Comparison of ENCODE assay signal across 8 cellular contexts in the genomic region with DNA sequence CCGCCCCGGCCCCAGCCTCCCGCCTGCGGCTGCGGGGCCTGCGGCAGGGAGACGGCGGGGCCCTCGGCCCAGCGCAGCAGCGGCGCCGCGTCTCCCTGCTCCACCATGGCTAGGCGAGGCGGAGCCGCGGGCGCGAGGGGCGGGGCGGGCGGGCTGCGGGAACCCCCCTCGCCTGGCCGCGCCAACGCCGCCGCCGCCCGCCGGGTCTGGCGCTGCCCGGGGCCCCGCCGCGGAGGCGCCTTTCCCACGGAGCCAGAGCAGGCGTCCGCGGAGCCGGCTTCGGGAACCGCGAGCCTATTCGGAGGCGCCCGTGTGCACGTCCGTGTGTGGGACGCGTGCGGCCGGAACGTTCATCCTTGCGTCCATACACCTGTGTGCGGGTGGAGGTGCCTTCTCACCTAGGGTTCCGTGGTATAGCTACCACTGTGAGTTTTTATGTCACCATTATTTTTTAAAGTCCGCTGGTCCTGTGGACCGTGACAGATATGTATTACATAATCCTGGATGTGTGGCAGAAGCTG.
A peak's percentile ranks its signal among the peaks of the same experiment; 100 is the strongest.
DNase-seq lines count a peak whose midpoint lies in the region; ATAC-seq and TF ChIP-seq lines count a peak whose summit lies in the region.

DENND11 (minus strand) TSS at position 120 of the 521 bp plus-strand sequence; CDS start at position 107, 13 bp downstream.

- peaks cover 14 to 17% of the 10 kb centered on the region in 2 donors for H3K4me1 ChIP-seq in muscle layer of duodenum (ENCODE audit: control insufficient read depth in 1 of 2, insufficient read depth in 2 of 2, low read length in 2 of 2)

- no peaks in the 10 kb centered on the region for H3K9me3 ChIP-seq in muscle layer of duodenum (ENCODE audit: control insufficient read depth in 1 of 2, low read length in 2 of 2)

- ATAC-seq in HG02852 (IDR thresholded peaks at IDR 0.05; ENCODE audit: unreplicated experiment) = peak; percentile 78

- peak within 1 kb of the TSS; percentile 72 to 80 for H3K4me3 ChIP-seq in muscle layer of duodenum (ENCODE audit: low read depth in 1 of 2, low read length in 2 of 2)

- no peaks in the 10 kb centered on the region for H3K27me3 ChIP-seq in muscle layer of duodenum (ENCODE audit: low read depth, low read length)

- peak within 1 kb of the TSS; percentile 21 for H3K27ac ChIP-seq in muscle layer of duodenum (ENCODE audit: low read length)

- no peaks in the 10 kb centered on the region for H3K36me3 ChIP-seq in muscle layer of duodenum (ENCODE audit: control insufficient read depth in 1 of 2, insufficient read depth in 2 of 2, low read length in 2 of 2)

- DNase-seq in NCI-H524 (lab: John Stamatoyannopoulos, UW) = peak; percentile 3 to 40
- DNase-seq in NCI-H524 treated with DMSO at 0.1 percent for 48 hours (lab: John Stamatoyannopoulos, UW) = no peak
- peak; percentile 17 for DNase-seq in NCI-H2227 treated with DMSO at 0.1 percent for 48 hours (lab: John Stamatoyannopoulos, UW)
- DNase-seq in activated CD8-positive, alpha-beta memory T cell treated with anti-CD3 and anti-CD28 coated beads, Interleukin-2, amount 50 U/mL, for 48 hours = peak; percentile 72
- peak; percentile 57 to 71 for DNase-seq in erythroblast (lab: John Stamatoyannopoulos, UW)
- DNase-seq in stimulated activated naive CD4-positive, alpha-beta T cell (lab: John Stamatoyannopoulos, UW) = peak; percentile 38 to 65 (median 50)

- no peak for TF ChIP-seq POLR2A in erythroblast (IDR thresholded peaks at IDR 0.05; ENCODE audit: low read length)
